ENCODE assay signal across 12 cellular contexts in the genomic region with DNA sequence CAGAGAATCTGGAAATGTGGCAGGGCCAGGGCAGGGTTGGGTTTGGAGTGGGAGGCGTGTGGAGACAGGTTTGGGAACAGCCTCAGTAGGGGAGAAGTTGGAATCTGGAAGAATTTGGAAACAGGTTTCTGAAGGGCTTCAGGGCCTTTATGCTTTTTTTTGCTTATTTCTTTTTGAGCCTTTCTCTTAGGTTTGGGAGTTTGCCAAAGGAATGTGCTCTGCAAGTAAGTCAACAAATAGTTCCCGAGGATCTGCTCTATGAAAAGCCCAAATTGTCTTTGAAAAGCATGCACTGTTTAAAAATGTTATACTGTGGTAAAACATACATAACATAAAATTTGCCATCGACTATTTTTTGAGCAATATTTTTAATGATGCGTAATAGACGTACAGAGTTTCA.
DNase-seq lines count a peak whose midpoint lies in the region; ATAC-seq and TF ChIP-seq lines count a peak whose summit lies in the region.
"Had no signal": no experiment of that assay in that cellular context is flagged by ENCODE, and none has a peak within 500 bp of the region (broad histone marks: within the 10 kb centered on the region; RNA-seq: fewer than 3 reads in every experiment).

No MANE protein-coding gene starts in this region.

- H3K9me3 Mint-ChIP-seq in activated CD4-positive, alpha-beta memory T cell treated with anti-CD3 and anti-CD28 coated beads, Interleukin-2, amount 10 ng/mL, durations not matched to agents 7 days and 5 days = no peaks in the 10 kb centered on the region
- H3K9me3 Mint-ChIP-seq: T-helper 1 cell treated with Interleukin-12 subunit alpha and Interleukin-12 subunit beta and Interleukin-4 antibody, amounts not matched to agents 30 μg/mL and 1 μg/mL, for 36 hours had no signal

- H3K27me3 Mint-ChIP-seq in activated CD4-positive, alpha-beta memory T cell treated with anti-CD3 and anti-CD28 coated beads, Interleukin-2, amount 10 ng/mL, durations not matched to agents 7 days and 5 days = no peaks in the 10 kb centered on the region

- no peak overlapping the region for H3K4me3 Mint-ChIP-seq in activated CD4-positive, alpha-beta memory T cell treated with anti-CD3 and anti-CD28 coated beads, Interleukin-2, amount 10 ng/mL, durations not matched to agents 7 days and 5 days
- H3K4me3 Mint-ChIP-seq: T-helper 1 cell treated with Interleukin-12 subunit alpha and Interleukin-12 subunit beta and Interleukin-4 antibody, amounts not matched to agents 30 μg/mL and 1 μg/mL, for 36 hours had no signal

- peaks cover 44% of the 10 kb centered on the region for H3K4me1 Mint-ChIP-seq in activated CD4-positive, alpha-beta memory T cell treated with anti-CD3 and anti-CD28 coated beads, Interleukin-2, amount 10 ng/mL, durations not matched to agents 7 days and 5 days

- H3K4me3 ChIP-seq in brain microvascular endothelial cell (ENCODE audit: low read depth, low read length) (no peak overlapping the region), spleen (no peak overlapping the region)

- no peak for TF ChIP-seq CTCF in brain microvascular endothelial cell (IDR thresholded peaks at IDR 0.05; ENCODE audit: low read depth, low read length, missing control alignments)
- TF ChIP-seq CTCF in spleen (IDR thresholded peaks at IDR 0.05 in 8 of 11, conservative IDR thresholded peaks at IDR 0.05 in 3 of 11) = no peak

- no peak for ATAC-seq in GM21723 (IDR thresholded peaks at IDR 0.05; ENCODE audit: unreplicated experiment)
- ATAC-seq: stimulated activated naive CD8-positive, alpha-beta T cell treated with anti-CD3 and anti-CD28 coated beads, Interleukin-15, Interleukin-2, amounts not matched to agents 100 U/mL and 50 U/mL, for 24 hours had no signal

- in situ Hi-C loops in brain microvascular endothelial cell (cut with HindIII; ENCODE audit: low pct_ligation_motif_present, low sequenced_read_pairs) = no loop called here

- no peak overlapping the region for H3K27ac ChIP-seq in brain microvascular endothelial cell
- H3K27ac ChIP-seq in spleen = peak overlapping the region in 2 of 8 donors; percentile 6 to 16

- H3K36me3 ChIP-seq in brain microvascular endothelial cell (replicated peaks) (no peaks in the 10 kb centered on the region), spleen (no peaks in the 10 kb centered on the region)

- H3K4me1 ChIP-seq in spleen = peaks cover 0 to 34% (median 21%) of the 10 kb centered on the region in 6 donors

- WGBS in spleen, 5 donors = 80 to 92% (median 87%) methylated on average over 5 of the region's 5 CpGs

- TF ChIP-seq POLR2A in spleen (IDR thresholded peaks at IDR 0.05) = no peak

- H3K27ac Mint-ChIP-seq in activated CD4-positive, alpha-beta memory T cell treated with anti-CD3 and anti-CD28 coated beads, Interleukin-2, amount 10 ng/mL, durations not matched to agents 7 days and 5 days = no peak overlapping the region
- H3K27ac Mint-ChIP-seq: T-helper 1 cell treated with Interleukin-12 subunit alpha and Interleukin-12 subunit beta and Interleukin-4 antibody, amounts not matched to agents 30 μg/mL and 1 μg/mL, for 36 hours had no signal

- DNase-seq in HCEC 1CT (peak; percentile 24), brain microvascular endothelial cell (peak; percentile 45), inferior parietal cortex (ENCODE audit: extremely low spot score) (peak; percentile 52), stromal cell of bone marrow (ENCODE audit: low read depth) (peak; percentile 67), spleen (no peak), NCI-H1092 (lab: John Stamatoyannopoulos, UW) (no peak)
- DNase-seq in activated CD4-positive, alpha-beta memory T cell treated with anti-CD3 and anti-CD28 coated beads, Interleukin-2, amount 10 ng/mL, durations not matched to agents 7 days and 5 days = no peak
- DNase-seq: Kasumi-1; kidney; stimulated activated naive CD8-positive, alpha-beta T cell treated with anti-CD3 and anti-CD28 coated beads, Interleukin-15, Interleukin-2, amounts not matched to agents 100 U/mL and 50 U/mL, for 24 hours had no signal

- intact Hi-C loops in spleen (cut with DNase I; ENCODE audit: low total_unique reads) = no loop called here

- POLR2A ChIA-PET in activated CD4-positive, alpha-beta memory T cell treated with anti-CD3 and anti-CD28 coated beads, Interleukin-2, amount 10 ng/mL, durations not matched to agents 7 days and 5 days (lab: Charles Lee) = no interaction called here

- CTCF ChIA-PET in activated CD4-positive, alpha-beta memory T cell treated with anti-CD3 and anti-CD28 coated beads, Interleukin-2, amount 10 ng/mL, durations not matched to agents 7 days and 5 days (lab: Charles Lee) = no interaction called here

- peaks cover 0 to 17% (median 10%) of the 10 kb centered on the region in 8 donors for H3K9me3 ChIP-seq in spleen

- no peaks in the 10 kb centered on the region for H3K27me3 ChIP-seq in brain microvascular endothelial cell (replicated peaks)
- no peaks in the 10 kb centered on the region for H3K27me3 ChIP-seq in spleen (replicated peaks in 1 of 7)

- H3K36me3 Mint-ChIP-seq in activated CD4-positive, alpha-beta memory T cell treated with anti-CD3 and anti-CD28 coated beads, Interleukin-2, amount 10 ng/mL, durations not matched to agents 7 days and 5 days (ENCODE audit: low read depth) = no peaks in the 10 kb centered on the region

Comparison
In these comparisons a context has a peak if more than half of its experiments do, and no peak if none do; other contexts are left out.
1. DNase-seq: peak in HCEC 1CT (single experiment), brain microvascular endothelial cell (single experiment), inferior parietal cortex (single experiment) and stromal cell of bone marrow (single experiment); none in spleen (single experiment), activated CD4-positive, alpha-beta memory T cell treated with anti-CD3 and anti-CD28 coated beads, Interleukin-2, amount 10 ng/mL, durations not matched to agents 7 days and 5 days (single experiment) and NCI-H1092 (single experiment).